9 cellular contexts compared by ENCODE assay signal in genomic region chr17:38286501-38287091, GRCh38. TPM values are rescaled to one million over a fixed set of nuclear protein-coding genes. Genes with fewer than 3 reads are reported as not detected.
DNase-seq lines count a peak whose midpoint lies in the region; ATAC-seq and TF ChIP-seq lines count a peak whose summit lies in the region.
"Not testable (repeated sequence)": the region's sequence is repeated elsewhere in the genome, so short reads cannot be mapped to it uniquely, and the experiment has no call there.
"Had no signal": no experiment of that assay in that cellular context is flagged by ENCODE, and none has a peak within 500 bp of the region (broad histone marks: within the 10 kb centered on the region; RNA-seq: fewer than 3 reads in every experiment).

No MANE protein-coding gene starts in this region.

- peak overlapping the region; percentile 36 for H3K9ac ChIP-seq in mammary epithelial cell (ENCODE audit: insufficient read depth, low read length)

- H3K4me1 Mint-ChIP-seq in activated CD4-positive, alpha-beta T cell treated with anti-CD3 and anti-CD28 coated beads for 36 hours, result not testable (repeated sequence)

- H3K36me3 ChIP-seq in mammary epithelial cell (ENCODE audit: insufficient read depth, low read length); heart right ventricle; neutrophil; transverse colon: not testable (repeated sequence)

- not testable (repeated sequence) for H3K9me3 ChIP-seq in mammary epithelial cell (replicated peaks; ENCODE audit: insufficient read depth, low read length); heart right ventricle; neutrophil; transverse colon

- in situ Hi-C loops in mammary epithelial cell (cut with MboI; ENCODE audit: low sequenced_read_pairs in 2 of 2); transverse colon (cut with MboI; ENCODE audit: low pct_ligation_motif_present in 1 of 4, low pct_unique_long_range_greater_than_20kb in 1 of 4, low sequenced_read_pairs in 3 of 4): not testable (repeated sequence)

- H3K27ac ChIP-seq in mammary epithelial cell (ENCODE audit: insufficient read depth, low read depth, low read length), result peak overlapping the region; percentile 61
- peak overlapping the region in 4 of 10 donors; percentile 26 to 52 (median 39) for H3K27ac ChIP-seq in heart right ventricle
- H3K27ac ChIP-seq in neutrophil, result peak overlapping the region; percentile 65
- H3K27ac ChIP-seq in transverse colon, result peak overlapping the region; percentile 38 to 82 (median 60)

- DNase-seq in ELF-1 (ENCODE audit: low read depth, low spot score), result peak; percentile 43
- DNase-seq in NCI-H82 treated with DMSO at 0.1 percent for 48 hours (lab: John Stamatoyannopoulos, UW; ENCODE audit: unreplicated experiment), result peak; percentile 58
- peak; percentile 40 for DNase-seq in activated CD4-positive, alpha-beta T cell treated with anti-CD3 and anti-CD28 coated beads for 36 hours
- peak; percentile 80 for DNase-seq in mammary epithelial cell
- DNase-seq in heart right ventricle, result peak; percentile 31 to 62
- peak; percentile 60 for DNase-seq in transverse colon

- not testable (repeated sequence) for BruUV-seq in mammary epithelial cell (replicated peaks; lab: Mats Ljungman, UMichigan)

- not testable (repeated sequence) for H3K27me3 ChIP-seq in mammary epithelial cell (ENCODE audit: insufficient read depth, low read length); heart right ventricle; neutrophil; transverse colon

- not testable (repeated sequence) for H3K9me3 Mint-ChIP-seq in activated CD4-positive, alpha-beta T cell treated with anti-CD3 and anti-CD28 coated beads for 36 hours (ENCODE audit: low read depth)

- H3K4me2 ChIP-seq in mammary epithelial cell (ENCODE audit: insufficient read depth, low read depth, low read length), result not testable (repeated sequence)

- dilution Hi-C loops in mammary epithelial cell (cut with HindIII; ENCODE audit: low sequenced_read_pairs), result not testable (repeated sequence)

- not testable (repeated sequence) for H3K79me2 ChIP-seq in mammary epithelial cell (ENCODE audit: insufficient read depth, low read length)

- not testable (repeated sequence) for TF ChIP-seq POLR2A in transverse colon (IDR thresholded peaks at IDR 0.05)

- POLR2A ChIA-PET in activated CD4-positive, alpha-beta T cell treated with anti-CD3 and anti-CD28 coated beads for 36 hours (lab: Charles Lee), result not testable (repeated sequence)

- CTCF ChIA-PET in activated CD4-positive, alpha-beta T cell treated with anti-CD3 and anti-CD28 coated beads for 36 hours (lab: Charles Lee); mammary epithelial cell (lab: Charles Lee; ENCODE audit: low non-redundant PET): not testable (repeated sequence)

- H3K36me3 Mint-ChIP-seq in activated CD4-positive, alpha-beta T cell treated with anti-CD3 and anti-CD28 coated beads for 36 hours (ENCODE audit: low read depth), result not testable (repeated sequence)

- 41% methylated on average over 8 of the region's 11 CpGs for WGBS in mammary epithelial cell (ENCODE audit: low coverage, missing lambda C conversion rate)
- WGBS in heart right ventricle, 2 donors, result 21 to 24% methylated on average over 8 of the region's 11 CpGs
- WGBS in transverse colon (ENCODE audit: low coverage in 1 of 2), 2 donors, result 31% methylated on average over 9 of the region's 11 CpGs; no CpG with 5 or more reads in 1 of the 2 donors

- H3K4me1 ChIP-seq in mammary epithelial cell (ENCODE audit: insufficient read depth, low read length); transverse colon: not testable (repeated sequence)
- peaks cover 0 to 11% (median 5%) of the 10 kb centered on the region in 9 donors for H3K4me1 ChIP-seq in heart right ventricle
- peaks cover 15 to 21% of the 10 kb centered on the region in 2 experiments for H3K4me1 ChIP-seq in neutrophil (ENCODE audit: control insufficient read depth in 1 of 2, insufficient read depth in 1 of 2, low read depth in 1 of 2, low read length in 1 of 2)

- peak overlapping the region; percentile 84 for H2AFZ ChIP-seq in mammary epithelial cell (ENCODE audit: low read depth, low read length)

- not testable (repeated sequence) for TF ChIP-seq EP300 in transverse colon (IDR thresholded peaks at IDR 0.05; ENCODE audit: low read depth)

- not testable (repeated sequence) for H3K27me3 Mint-ChIP-seq in activated CD4-positive, alpha-beta T cell treated with anti-CD3 and anti-CD28 coated beads for 36 hours

- intact Hi-C loops in activated CD4-positive, alpha-beta T cell treated with anti-CD3 and anti-CD28 coated beads for 36 hours (cut with DNase I, micrococcal nuclease); mammary epithelial cell (cut with micrococcal nuclease); heart right ventricle (cut with DNase I); transverse colon (cut with DNase I; ENCODE audit: low total_unique reads): not testable (repeated sequence)

- ATAC-seq in HG02852 (IDR thresholded peaks at IDR 0.05; ENCODE audit: unreplicated experiment) (peak; percentile 61), heart right ventricle (peak; percentile 82 to 96 (median 90))
- peak; percentile 97 for ATAC-seq in activated CD4-positive, alpha-beta T cell treated with anti-CD3 and anti-CD28 coated beads for 36 hours

- H3K4me3 Mint-ChIP-seq in activated CD4-positive, alpha-beta T cell treated with anti-CD3 and anti-CD28 coated beads for 36 hours, result peak overlapping the region; percentile 43

- not testable (repeated sequence) for TF ChIP-seq CTCF in mammary epithelial cell (conservative IDR thresholded peaks at IDR 0.05 in 1 of 2, IDR thresholded peaks at IDR 0.05 in 1 of 2; ENCODE audit: extremely low read depth in 1 of 2, insufficient read depth in 1 of 2, low read depth in 1 of 2, low read length in 2 of 2); heart right ventricle (IDR thresholded peaks at IDR 0.05); neutrophil (IDR thresholded peaks at IDR 0.05); transverse colon (IDR thresholded peaks at IDR 0.05)

- H4K20me1 ChIP-seq in mammary epithelial cell (ENCODE audit: insufficient read depth, low read length), result not testable (repeated sequence)

- H3K27ac Mint-ChIP-seq in activated CD4-positive, alpha-beta T cell treated with anti-CD3 and anti-CD28 coated beads for 36 hours, result peak overlapping the region; percentile 73

- not testable (repeated sequence) for H3K4me3 ChIP-seq in mammary epithelial cell (replicated peaks in 1 of 3; ENCODE audit: insufficient read depth in 1 of 3, low read depth in 2 of 3, low read length in 3 of 3); heart right ventricle; neutrophil (ENCODE audit: low read depth in 1 of 2, low read length in 1 of 2); transverse colon

RNA-seq across cellular contexts. Expression of gene MRPL45, which starts 10.4 kb away (rescaled TPM):
- 10 to 100 TPM; 54.4 to 57.4 TPM for total RNA-seq in activated CD4-positive, alpha-beta T cell treated with anti-CD3 and anti-CD28 coated beads for 36 hours
- 10 to 100 TPM; 30.7 to 34.1 TPM for total RNA-seq in mammary epithelial cell
- 47.0 TPM for polyA plus RNA-seq in mammary epithelial cell
- 29.5 TPM for polyA minus RNA-seq in mammary epithelial cell
- 10 to 100 TPM; 36.1 to 44.6 (median 39.9) TPM for total RNA-seq in heart right ventricle
- 10 to 100 TPM; 16.0 to 28.2 TPM for polyA plus RNA-seq in heart right ventricle
- 10 to 100 TPM in 3 of 4 donors, 1 to 10 TPM in 1; 5.2 to 30.8 (median 18.9) TPM for total RNA-seq in transverse colon

RNA-seq across cellular contexts. Expression of gene GPR179, which starts 57.2 kb away (rescaled TPM):
- under 1 TPM; 0.05 to 0.07 TPM for total RNA-seq in activated CD4-positive, alpha-beta T cell treated with anti-CD3 and anti-CD28 coated beads for 36 hours
- total RNA-seq in mammary epithelial cell, result not detected
- under 0.01 TPM for polyA plus RNA-seq in mammary epithelial cell
- polyA minus RNA-seq in mammary epithelial cell, result not detected
- under 1 TPM in 8 of 10 donors, not detected in 2; 0.02 to 0.09 (median 0.06) TPM for total RNA-seq in heart right ventricle
- polyA plus RNA-seq in heart right ventricle, result under 1 TPM; under 0.01 to 0.22 TPM
- under 1 TPM in 2 of 4 donors, not detected in 2; under 0.01 to 0.16 TPM for total RNA-seq in transverse colon
- polyA plus RNA-seq: neural cell had no signal
